In genomic region chr10:102310356-102311024, GRCh38 we compare ENCODE assay signal across 10 cellular contexts.
DNase-seq lines count a peak whose midpoint lies in the region; ATAC-seq, FAIRE-seq and TF ChIP-seq lines count a peak whose summit lies in the region.
"Had no signal": no experiment of that assay in that cellular context is flagged by ENCODE, and none has a peak within 500 bp of the region (broad histone marks: within the 10 kb centered on the region; RNA-seq: fewer than 3 reads in every experiment).

No MANE protein-coding gene starts in this region.

- FAIRE-seq in kidney (lab: Jason Lieb, UNC) = no peak
- FAIRE-seq: bronchial epithelial cell had no signal

- peaks cover 17% of the 10 kb centered on the region for H3K36me3 Mint-ChIP-seq in stimulated activated effector memory CD8-positive, alpha-beta T cell treated with anti-CD3 and anti-CD28 coated beads, Interleukin-12 subunit alpha, Interleukin-12 subunit beta, amount 100 ng/mL, for 72 hours

- H3K27ac Mint-ChIP-seq in stimulated activated effector memory CD8-positive, alpha-beta T cell treated with anti-CD3 and anti-CD28 coated beads, Interleukin-12 subunit alpha, Interleukin-12 subunit beta, amount 100 ng/mL, for 72 hours = peak overlapping the region; percentile 1

- H3K4me1 Mint-ChIP-seq in stimulated activated effector memory CD8-positive, alpha-beta T cell treated with anti-CD3 and anti-CD28 coated beads, Interleukin-12 subunit alpha, Interleukin-12 subunit beta, amount 100 ng/mL, for 72 hours = peaks cover 56% of the 10 kb centered on the region

- no peak for TF ChIP-seq CTCF in breast epithelium (IDR thresholded peaks at IDR 0.05)
- no peak for TF ChIP-seq CTCF in kidney (IDR thresholded peaks at IDR 0.05; ENCODE audit: borderline replicate concordance, extremely low read depth, insufficient read depth)
- no peak for TF ChIP-seq CTCF in esophagus squamous epithelium (IDR thresholded peaks at IDR 0.05)

- H3K9me3 ChIP-seq in breast epithelium (no peaks in the 10 kb centered on the region), kidney (ENCODE audit: control insufficient read depth in 1 of 2, low read length in 2 of 2) (no peaks in the 10 kb centered on the region), esophagus squamous epithelium (no peaks in the 10 kb centered on the region)

- H3K4me3 ChIP-seq in breast epithelium (no peak overlapping the region), kidney (ENCODE audit: low read length in 2 of 2) (peak overlapping the region in 1 of 2 donors; percentile 7), esophagus squamous epithelium (no peak overlapping the region)

- H3K4me3 Mint-ChIP-seq in stimulated activated effector memory CD8-positive, alpha-beta T cell treated with anti-CD3 and anti-CD28 coated beads, Interleukin-12 subunit alpha, Interleukin-12 subunit beta, amount 100 ng/mL, for 72 hours = no peak overlapping the region

- TF ChIP-seq POLR2A in breast epithelium (IDR thresholded peaks at IDR 0.05) (no peak), esophagus squamous epithelium (IDR thresholded peaks at IDR 0.05) (no peak)

- peaks cover 0 to 3% of the 10 kb centered on the region in 2 donors for H3K4me1 ChIP-seq in breast epithelium
- H3K4me1 ChIP-seq in kidney (ENCODE audit: control insufficient read depth in 1 of 2, insufficient read depth in 1 of 2, low read depth in 1 of 2, low read length in 2 of 2) = peaks cover 29 to 41% of the 10 kb centered on the region in 2 donors
- H3K4me1 ChIP-seq in esophagus squamous epithelium = peaks cover 0 to 43% (median 32%) of the 10 kb centered on the region in 3 donors

- ATAC-seq in stimulated activated effector memory CD8-positive, alpha-beta T cell treated with anti-CD3 and anti-CD28 coated beads, Interleukin-12 subunit alpha, Interleukin-12 subunit beta, amount 100 ng/mL, for 72 hours = no peak

- intact Hi-C loops in breast epithelium (cut with DNase I; ENCODE audit: low total_unique reads) = no loop called here
- intact Hi-C loops in kidney (cut with DNase I) = no loop called here
- intact Hi-C loops in esophagus squamous epithelium (cut with DNase I) = no loop called here

- no peak overlapping the region for H3K9ac ChIP-seq in kidney (ENCODE audit: low read length in 2 of 2)

- H3K36me3 ChIP-seq in breast epithelium (no peaks in the 10 kb centered on the region), kidney (ENCODE audit: control insufficient read depth in 1 of 2, insufficient read depth in 2 of 2, low read length in 2 of 2) (no peaks in the 10 kb centered on the region), esophagus squamous epithelium (peaks cover 0 to 10% (median 0%) of the 10 kb centered on the region in 3 donors)

- peak overlapping the region; percentile 49 to 59 for H3K27ac ChIP-seq in breast epithelium
- H3K27ac ChIP-seq in kidney (ENCODE audit: low read depth in 2 of 2, low read length in 2 of 2) = peak overlapping the region; percentile 26 to 42
- no peak overlapping the region for H3K27ac ChIP-seq in esophagus squamous epithelium

- DNase-seq in HT1080 (ENCODE audit: low read depth) (peak; percentile 74), breast epithelium (ENCODE audit: low spot score in 2 of 2) (peak in 1 of 2 donors; percentile 26), kidney (no peak), H4 (ENCODE audit: low spot score) (no peak), esophagus squamous epithelium (lab: John Stamatoyannopoulos, UW) (no peak)
- DNase-seq in stimulated activated effector memory CD8-positive, alpha-beta T cell treated with anti-CD3 and anti-CD28 coated beads, Interleukin-12 subunit alpha, Interleukin-12 subunit beta, amount 100 ng/mL, for 72 hours (ENCODE audit: low spot score in 2 of 2) = no peak
- no peak for DNase-seq in activated CD4-positive, alpha-beta T cell treated with anti-CD3 and anti-CD28 coated beads for 48 hours
- DNase-seq: NCI-H187; stimulated activated CD4-positive, alpha-beta T cell treated with anti-CD3 and anti-CD28 coated beads, Interleukin-12 subunit alpha, Interleukin-12 subunit beta, amount 100 ng/mL, for 4 hours had no signal

- H3K9me3 Mint-ChIP-seq in stimulated activated effector memory CD8-positive, alpha-beta T cell treated with anti-CD3 and anti-CD28 coated beads, Interleukin-12 subunit alpha, Interleukin-12 subunit beta, amount 100 ng/mL, for 72 hours = no peaks in the 10 kb centered on the region

- H3K27me3 ChIP-seq in breast epithelium (no peaks in the 10 kb centered on the region), esophagus squamous epithelium (no peaks in the 10 kb centered on the region)

- WGBS in esophagus squamous epithelium, 2 donors = 71 to 77% methylated on average over 4 of the region's 4 CpGs

Comparison
In these comparisons a context has a peak if more than half of its experiments do, and no peak if none do; other contexts are left out.
1. H3K27ac ChIP-seq: peak in breast epithelium (2 of 2) and kidney (2 of 2); none in esophagus squamous epithelium (0 of 4).